9 cellular contexts compared by ENCODE assay signal in genomic region chr1:2301607-2302291, GRCh38.
DNase-seq lines count a peak whose midpoint lies in the region; ATAC-seq and TF ChIP-seq lines count a peak whose summit lies in the region.
"Had no signal": no experiment of that assay in that cellular context is flagged by ENCODE, and none has a peak within 500 bp of the region (broad histone marks: within the 10 kb centered on the region; RNA-seq: fewer than 3 reads in every experiment).

No MANE protein-coding gene starts in this region.

- DNase-seq in heart right ventricle, result no peak
- no peak for DNase-seq in left cardiac atrium
- DNase-seq in adrenal gland, result no peak
- DNase-seq in uterus, result no peak
- DNase-seq in GF-D8 (lab: John Stamatoyannopoulos, UW), result no peak
- DNase-seq in NCI-H2171 (lab: John Stamatoyannopoulos, UW), result no peak
- DNase-seq: BE2C had no signal

- intact Hi-C loops in heart right ventricle (cut with DNase I) (loop anchor here in 2 of 10 donors (5.0 to 10.0 kb wide), 2 partner anchors 67 to 69 kb away; no protein-coding TSS in a partner anchor), left cardiac atrium (cut with DNase I) (loop anchor here (5.0 to 10.0 kb wide), 2 partner anchors 67 to 69 kb away; no protein-coding TSS in a partner anchor), adrenal gland (cut with DNase I) (no loop called here), uterus (cut with DNase I; ENCODE audit: low total_unique reads) (no loop called here)

- 83 to 84% methylated on average over 17 of the region's 17 CpGs for WGBS in heart right ventricle, 2 donors
- WGBS in adrenal gland, 4 donors, result 85 to 98% (median 89%) methylated on average over 6 to 17 of the region's 17 CpGs

- H3K9ac ChIP-seq in muscle layer of colon (ENCODE audit: low read length), result no peak overlapping the region

- H3K4me1 ChIP-seq in heart right ventricle (peaks cover 24 to 78% (median 56%) of the 10 kb centered on the region in 9 donors), adrenal gland (replicated peaks in 1 of 2) (peaks cover 6 to 37% of the 10 kb centered on the region in 2 donors), muscle layer of colon (ENCODE audit: insufficient read depth, low read length) (peaks cover 66% of the 10 kb centered on the region), uterus (peaks cover 0 to 34% of the 10 kb centered on the region in 2 donors)
- H3K4me1 ChIP-seq: BE2C had no signal

- H3K36me3 ChIP-seq in heart right ventricle (peaks cover 0 to 55% (median 30%) of the 10 kb centered on the region in 9 donors), adrenal gland (replicated peaks in 1 of 2) (peaks cover 0 to 33% of the 10 kb centered on the region in 2 donors), muscle layer of colon (ENCODE audit: insufficient read depth, low read length) (peaks cover 24% of the 10 kb centered on the region), uterus (no peaks in the 10 kb centered on the region)
- H3K36me3 ChIP-seq: BE2C had no signal

- H3K27ac ChIP-seq in heart right ventricle (peak overlapping the region; percentile 28 to 97 (median 88)), adrenal gland (peak overlapping the region; percentile 38 to 93 (median 47)), muscle layer of colon (ENCODE audit: low read depth, low read length) (peak overlapping the region; percentile 49), uterus (peak overlapping the region; percentile 60 to 70)

- H3K9me3 ChIP-seq in heart right ventricle, result no peaks in the 10 kb centered on the region
- no peaks in the 10 kb centered on the region for H3K9me3 ChIP-seq in adrenal gland (replicated peaks in 1 of 3)
- no peaks in the 10 kb centered on the region for H3K9me3 ChIP-seq in muscle layer of colon (ENCODE audit: low read length)
- no peaks in the 10 kb centered on the region for H3K9me3 ChIP-seq in uterus
- H3K9me3 ChIP-seq: BE2C had no signal

- peak overlapping the region in 4 of 10 donors; percentile 42 to 49 (median 45) for H3K4me3 ChIP-seq in heart right ventricle
- H3K4me3 ChIP-seq in adrenal gland, result no peak overlapping the region
- H3K4me3 ChIP-seq in muscle layer of colon (ENCODE audit: low read depth in 1 of 2, low read length in 2 of 2), result no peak overlapping the region
- no peak overlapping the region for H3K4me3 ChIP-seq in uterus

- TF ChIP-seq CTCF in heart right ventricle (IDR thresholded peaks at IDR 0.05) (no peak), adrenal gland (IDR thresholded peaks at IDR 0.05) (no peak), uterus (IDR thresholded peaks at IDR 0.05) (no peak)

- ATAC-seq in heart right ventricle (no peak), left cardiac atrium (no peak), HG03432 (IDR thresholded peaks at IDR 0.05; ENCODE audit: unreplicated experiment) (no peak)

- H3K27me3 ChIP-seq in heart right ventricle (no peaks in the 10 kb centered on the region), adrenal gland (no peaks in the 10 kb centered on the region), muscle layer of colon (ENCODE audit: control insufficient read depth in 1 of 2, insufficient read depth in 2 of 2, low read length in 2 of 2) (no peaks in the 10 kb centered on the region), uterus (no peaks in the 10 kb centered on the region)
- H3K27me3 ChIP-seq: BE2C had no signal

- no peak for TF ChIP-seq POLR2A in adrenal gland (IDR thresholded peaks at IDR 0.05)
- no peak for TF ChIP-seq POLR2A in uterus (IDR thresholded peaks at IDR 0.05)

Comparison
In these comparisons a context has a peak if more than half of its experiments do, and no peak if none do; other contexts are left out.
1. intact Hi-C loops: an anchor here in left cardiac atrium (5.0 to 10.0 kb wide); none called in adrenal gland and uterus.